Comparison of ENCODE assay signal across 25 cellular contexts in the genomic region with DNA sequence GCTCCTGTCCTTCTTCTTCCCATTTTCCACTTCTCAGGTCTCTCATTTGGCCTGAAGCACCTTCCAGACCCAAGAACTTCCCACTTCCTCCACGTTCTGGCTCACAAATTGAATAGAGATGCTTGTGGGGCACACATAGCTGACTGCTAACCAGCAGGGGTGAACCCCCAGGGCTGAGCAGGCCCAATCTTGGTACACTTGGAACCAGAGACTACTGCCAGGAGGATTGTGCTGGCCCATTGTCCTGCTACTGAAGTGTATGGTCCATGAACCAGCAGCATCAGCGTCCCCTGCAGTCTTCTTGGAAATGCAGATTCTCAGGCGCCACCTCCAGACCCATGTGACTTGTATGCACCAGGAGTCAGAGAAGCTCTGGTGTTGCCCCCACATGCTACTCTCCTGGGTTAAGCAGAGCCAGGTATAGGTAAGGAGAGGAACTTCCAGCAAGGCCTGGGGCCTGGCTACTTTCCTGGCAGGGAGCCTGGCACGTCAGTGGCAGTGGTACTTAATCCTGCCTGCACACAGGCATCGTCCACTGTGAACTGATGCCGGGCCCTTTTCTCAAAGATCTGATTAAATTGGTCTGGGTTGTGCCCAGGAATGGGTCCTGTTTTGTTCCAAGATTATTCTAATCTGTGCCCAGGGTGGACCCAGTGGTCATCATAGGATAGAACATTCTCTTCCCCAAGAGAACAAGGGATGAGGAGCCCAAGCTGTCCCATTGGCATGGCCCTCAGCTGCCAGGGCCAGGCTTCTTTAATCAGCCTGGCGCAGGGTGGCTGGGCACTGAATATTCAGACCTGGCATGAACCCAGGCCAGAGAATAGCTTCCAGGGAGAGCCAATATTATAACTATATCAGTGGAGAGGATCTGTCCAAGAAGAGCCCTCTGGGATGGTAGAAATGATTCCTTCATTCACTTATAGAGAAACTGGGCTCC.
"Had no signal": no experiment of that assay in that cellular context is flagged by ENCODE, and none has a peak within 500 bp of the region (broad histone marks: within the 10 kb centered on the region; RNA-seq: fewer than 3 reads in every experiment).

No MANE protein-coding gene starts in this region.

- H3K4me3 ChIP-seq: lung, skin epidermis, thyroid gland, upper lobe of right lung had no signal

- DNase-seq: activated CD4-positive, alpha-beta T cell treated with anti-CD3 and anti-CD28 coated beads for 36 hours; activated CD4-positive, CD25-positive, alpha-beta regulatory T cell; activated CD8-positive, alpha-beta memory T cell treated with anti-CD3 and anti-CD28 coated beads, Interleukin-2, amount 10 ng/mL, durations not matched to agents 7 days and 5 days; activated CD8-positive, alpha-beta T cell treated with anti-CD3 and anti-CD28 coated beads, Interleukin-2, amount 10 ng/mL, durations not matched to agents 7 days and 5 days; activated naive CD4-positive, alpha-beta T cell; activated T-cell treated with anti-CD3 and anti-CD28 coated beads, Interleukin-2, amount 50 U/mL, for 48 hours; cerebellar nuclear complex; foreskin fibroblast; head of caudate nucleus; kidney glomerular epithelial cell; mesendoderm; natural killer cell; posterior cingulate gyrus; stimulated activated CD4-positive, alpha-beta T cell treated with anti-CD3 and anti-CD28 coated beads, Interleukin-12 subunit alpha, Interleukin-12 subunit beta, amount 100 ng/mL, for 4 hours; stimulated activated CD4-positive, alpha-beta T cell treated with anti-CD3 and anti-CD28 coated beads, Interleukin-4, amount 100 ng/mL, for 1 hour; T-cell; thyroid gland; upper lobe of right lung had no signal

- H3K4me1 Mint-ChIP-seq: activated CD4-positive, alpha-beta T cell treated with anti-CD3 and anti-CD28 coated beads for 36 hours; activated CD8-positive, alpha-beta memory T cell treated with anti-CD3 and anti-CD28 coated beads, Interleukin-2, amount 10 ng/mL, durations not matched to agents 7 days and 5 days; natural killer cell; T-cell had no signal

- H3K27me3 ChIP-seq: thyroid gland, upper lobe of right lung had no signal

- H3K27ac ChIP-seq: skin epidermis, thyroid gland, upper lobe of right lung had no signal

- H3K9me3 Mint-ChIP-seq: activated T-helper 2 cell treated with anti-CD3 and anti-CD28 coated beads, Interferon-gamma antibody, Interleukin-2, Interleukin-4, amounts not matched to agents 10 μg/mL and 5 μg/mL and 100 μg/mL, durations not matched to agents 14 hours and 24 hours and 36 hours had no signal

- H3K27me3 Mint-ChIP-seq: activated CD4-positive, alpha-beta T cell treated with anti-CD3 and anti-CD28 coated beads for 36 hours; activated CD8-positive, alpha-beta memory T cell treated with anti-CD3 and anti-CD28 coated beads, Interleukin-2, amount 10 ng/mL, durations not matched to agents 7 days and 5 days; stimulated activated naive CD8-positive, alpha-beta T cell treated with anti-CD3 and anti-CD28 coated beads, Interleukin-15, Interleukin-2, amounts not matched to agents 100 ng/mL and 50 ng/mL, for 24 hours; T-cell had no signal

- H3K4me3 Mint-ChIP-seq: activated CD4-positive, alpha-beta T cell treated with anti-CD3 and anti-CD28 coated beads for 36 hours; activated CD8-positive, alpha-beta memory T cell treated with anti-CD3 and anti-CD28 coated beads, Interleukin-2, amount 10 ng/mL, durations not matched to agents 7 days and 5 days; activated CD8-positive, alpha-beta T cell treated with anti-CD3 and anti-CD28 coated beads, Interleukin-2, amount 10 ng/mL, durations not matched to agents 7 days and 5 days; natural killer cell; stimulated activated naive CD8-positive, alpha-beta T cell treated with anti-CD3 and anti-CD28 coated beads, Interleukin-15, Interleukin-2, amounts not matched to agents 100 ng/mL and 50 ng/mL, for 24 hours; T-cell had no signal

- H3K27ac Mint-ChIP-seq: activated CD4-positive, alpha-beta T cell treated with anti-CD3 and anti-CD28 coated beads for 36 hours; activated CD8-positive, alpha-beta memory T cell treated with anti-CD3 and anti-CD28 coated beads, Interleukin-2, amount 10 ng/mL, durations not matched to agents 7 days and 5 days; activated CD8-positive, alpha-beta T cell treated with anti-CD3 and anti-CD28 coated beads, Interleukin-2, amount 10 ng/mL, durations not matched to agents 7 days and 5 days; activated naive CD4-positive, alpha-beta T cell treated with anti-CD3 and anti-CD28 coated beads, Interleukin-2, amount 50 U/mL, for 72 hours; activated T-helper 2 cell treated with anti-CD3 and anti-CD28 coated beads, Interferon-gamma antibody, Interleukin-2, Interleukin-4, amounts not matched to agents 10 μg/mL and 5 μg/mL and 100 μg/mL, durations not matched to agents 14 hours and 24 hours and 36 hours; natural killer cell; stimulated activated naive CD8-positive, alpha-beta T cell treated with anti-CD3 and anti-CD28 coated beads, Interleukin-15, Interleukin-2, amounts not matched to agents 100 ng/mL and 50 ng/mL, for 24 hours; T-cell had no signal

- ATAC-seq: activated CD4-positive, alpha-beta T cell treated with anti-CD3 and anti-CD28 coated beads for 36 hours; activated CD8-positive, alpha-beta memory T cell treated with anti-CD3 and anti-CD28 coated beads, Interleukin-2, amount 10 ng/mL, durations not matched to agents 7 days and 5 days; activated CD8-positive, alpha-beta T cell treated with anti-CD3 and anti-CD28 coated beads, Interleukin-2, amount 10 ng/mL, durations not matched to agents 7 days and 5 days; activated naive CD4-positive, alpha-beta T cell treated with anti-CD3 and anti-CD28 coated beads, Interleukin-2, amount 50 U/mL, for 72 hours; left lobe of liver; natural killer cell; sciatic nerve; T-cell; upper lobe of right lung had no signal

- H3K9me3 ChIP-seq: thyroid gland, upper lobe of right lung had no signal

- H3K4me1 ChIP-seq: thyroid gland, upper lobe of right lung had no signal

- H3K36me3 ChIP-seq: thyroid gland, upper lobe of right lung had no signal

- H3K36me3 Mint-ChIP-seq: activated CD8-positive, alpha-beta memory T cell treated with anti-CD3 and anti-CD28 coated beads, Interleukin-2, amount 10 ng/mL, durations not matched to agents 7 days and 5 days; activated naive CD4-positive, alpha-beta T cell treated with anti-CD3 and anti-CD28 coated beads, Interleukin-2, amount 50 U/mL, for 72 hours; natural killer cell; T-cell had no signal
